ENCODE assay signal across 14 cellular contexts in the genomic region with DNA sequence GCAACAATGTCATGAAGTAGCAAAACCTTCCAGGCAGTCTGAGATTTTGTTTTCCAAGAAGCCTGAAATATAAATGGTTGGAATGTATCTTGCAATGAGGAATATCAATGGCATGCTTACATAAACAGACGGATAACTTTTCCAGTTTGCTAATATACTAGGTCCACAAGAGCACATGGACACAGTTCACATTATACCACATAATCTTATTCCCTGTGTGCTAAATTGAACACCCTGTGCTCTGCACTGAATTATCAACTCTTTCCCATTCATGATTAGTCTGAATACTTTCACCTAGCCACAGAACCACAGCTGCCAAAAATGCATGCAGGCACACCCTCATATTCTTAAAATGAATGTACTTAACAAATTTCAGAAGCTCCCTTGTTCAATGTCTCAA.
DNase-seq lines count a peak whose midpoint lies in the region; TF ChIP-seq lines count a peak whose summit lies in the region.
"Had no signal": no experiment of that assay in that cellular context is flagged by ENCODE, and none has a peak within 500 bp of the region (broad histone marks: within the 10 kb centered on the region; RNA-seq: fewer than 3 reads in every experiment).

No MANE protein-coding gene starts in this region.

- no peak for TF ChIP-seq CTCF in AG09319 (IDR thresholded peaks at IDR 0.05; ENCODE audit: low read depth, low read length)

- DNase-seq in AG09319 (ENCODE audit: extremely low read depth, low read depth) (peak; percentile 81), LHCN-M2 (ENCODE audit: low read depth) (peak; percentile 85), epidermal melanocyte (ENCODE audit: insufficient read length, low spot score) (peak; percentile 44), non-pigmented ciliary epithelial cell (ENCODE audit: low read depth) (peak; percentile 65), globus pallidus (ENCODE audit: low spot score) (no peak), NCI-H128 (lab: John Stamatoyannopoulos, UW; ENCODE audit: unreplicated experiment) (no peak), GOT3 (lab: John Stamatoyannopoulos, UW) (no peak)
- DNase-seq in activated CD4-positive, alpha-beta T cell treated with anti-CD3 and anti-CD28 coated beads, Interleukin-2, amount 10 ng/mL, durations not matched to agents 7 days and 5 days, result no peak
- DNase-seq: activated naive CD4-positive, alpha-beta T cell; C1 segment of cervical spinal cord; DMS79 treated with DMSO at 0.1 percent for 48 hours; NCI-H2107; upper lobe of left lung had no signal

- no peaks in the 10 kb centered on the region for H3K36me3 Mint-ChIP-seq in activated CD4-positive, alpha-beta T cell treated with anti-CD3 and anti-CD28 coated beads, Interleukin-2, amount 10 ng/mL, durations not matched to agents 7 days and 5 days (ENCODE audit: low read depth)

- no peak overlapping the region for H3K4me3 Mint-ChIP-seq in activated CD4-positive, alpha-beta T cell treated with anti-CD3 and anti-CD28 coated beads, Interleukin-2, amount 10 ng/mL, durations not matched to agents 7 days and 5 days
- H3K4me3 Mint-ChIP-seq: central memory CD8-positive, alpha-beta T cell had no signal

- no peak overlapping the region for H3K27ac Mint-ChIP-seq in activated CD4-positive, alpha-beta T cell treated with anti-CD3 and anti-CD28 coated beads, Interleukin-2, amount 10 ng/mL, durations not matched to agents 7 days and 5 days

- POLR2A ChIA-PET in activated CD4-positive, alpha-beta T cell treated with anti-CD3 and anti-CD28 coated beads, Interleukin-2, amount 10 ng/mL, durations not matched to agents 7 days and 5 days (lab: Charles Lee), result no interaction called here

- H3K4me1 Mint-ChIP-seq in activated CD4-positive, alpha-beta T cell treated with anti-CD3 and anti-CD28 coated beads, Interleukin-2, amount 10 ng/mL, durations not matched to agents 7 days and 5 days, result no peaks in the 10 kb centered on the region
- H3K4me1 Mint-ChIP-seq: central memory CD8-positive, alpha-beta T cell had no signal

- H3K9me3 Mint-ChIP-seq in activated CD4-positive, alpha-beta T cell treated with anti-CD3 and anti-CD28 coated beads, Interleukin-2, amount 10 ng/mL, durations not matched to agents 7 days and 5 days, result no peaks in the 10 kb centered on the region
- H3K9me3 Mint-ChIP-seq: central memory CD8-positive, alpha-beta T cell had no signal

- CTCF ChIA-PET in activated CD4-positive, alpha-beta T cell treated with anti-CD3 and anti-CD28 coated beads, Interleukin-2, amount 10 ng/mL, durations not matched to agents 7 days and 5 days (lab: Charles Lee), result no interaction called here

- H3K27me3 Mint-ChIP-seq in activated CD4-positive, alpha-beta T cell treated with anti-CD3 and anti-CD28 coated beads, Interleukin-2, amount 10 ng/mL, durations not matched to agents 7 days and 5 days, result no peaks in the 10 kb centered on the region
- H3K27me3 Mint-ChIP-seq: central memory CD8-positive, alpha-beta T cell had no signal

Comparison
In these comparisons a context has a peak if more than half of its experiments do, and no peak if none do; other contexts are left out.
1. DNase-seq: peak in AG09319 (single experiment), LHCN-M2 (single experiment), epidermal melanocyte (single experiment) and non-pigmented ciliary epithelial cell (single experiment); none in globus pallidus (single experiment), NCI-H128 (single experiment), GOT3 (single experiment) and activated CD4-positive, alpha-beta T cell treated with anti-CD3 and anti-CD28 coated beads, Interleukin-2, amount 10 ng/mL, durations not matched to agents 7 days and 5 days (single experiment).